In the genomic region with DNA sequence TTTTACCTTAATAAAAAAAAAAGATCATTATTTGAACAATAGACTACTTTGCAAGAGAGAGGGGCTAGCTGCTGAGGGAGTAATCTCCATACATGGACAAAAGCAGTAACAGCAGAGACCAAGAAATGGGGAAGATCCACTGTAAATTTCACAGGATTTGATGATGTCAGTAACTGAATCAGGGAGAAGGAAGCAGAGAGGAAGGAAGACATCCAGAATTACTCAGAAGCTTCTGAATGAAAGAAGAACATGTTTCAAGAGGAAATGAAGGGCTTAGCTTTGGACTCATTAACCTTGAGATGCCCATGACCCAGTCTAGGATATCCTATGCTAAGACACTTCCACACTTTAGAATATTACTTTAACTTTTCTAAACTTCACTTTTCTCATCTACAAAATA, we compare ENCODE assay signal across 6 cellular contexts.
"Had no signal": no experiment of that assay in that cellular context is flagged by ENCODE, and none has a peak within 500 bp of the region (broad histone marks: within the 10 kb centered on the region; RNA-seq: fewer than 3 reads in every experiment).

No MANE protein-coding gene starts in this region.

- H3K4me3 Mint-ChIP-seq: HFFc6, IgD-negative memory B cell had no signal

- ATAC-seq: HCT116 had no signal

- H3K36me3 Mint-ChIP-seq: IgD-negative memory B cell had no signal

- H3K27ac Mint-ChIP-seq: HFFc6, IgD-negative memory B cell had no signal

- H3K4me1 Mint-ChIP-seq: IgD-negative memory B cell had no signal

- DNase-seq: GM23248, GOT3, H7, HFFc6 had no signal
